Comparison of ENCODE assay signal across 10 cellular contexts in the genomic region with DNA sequence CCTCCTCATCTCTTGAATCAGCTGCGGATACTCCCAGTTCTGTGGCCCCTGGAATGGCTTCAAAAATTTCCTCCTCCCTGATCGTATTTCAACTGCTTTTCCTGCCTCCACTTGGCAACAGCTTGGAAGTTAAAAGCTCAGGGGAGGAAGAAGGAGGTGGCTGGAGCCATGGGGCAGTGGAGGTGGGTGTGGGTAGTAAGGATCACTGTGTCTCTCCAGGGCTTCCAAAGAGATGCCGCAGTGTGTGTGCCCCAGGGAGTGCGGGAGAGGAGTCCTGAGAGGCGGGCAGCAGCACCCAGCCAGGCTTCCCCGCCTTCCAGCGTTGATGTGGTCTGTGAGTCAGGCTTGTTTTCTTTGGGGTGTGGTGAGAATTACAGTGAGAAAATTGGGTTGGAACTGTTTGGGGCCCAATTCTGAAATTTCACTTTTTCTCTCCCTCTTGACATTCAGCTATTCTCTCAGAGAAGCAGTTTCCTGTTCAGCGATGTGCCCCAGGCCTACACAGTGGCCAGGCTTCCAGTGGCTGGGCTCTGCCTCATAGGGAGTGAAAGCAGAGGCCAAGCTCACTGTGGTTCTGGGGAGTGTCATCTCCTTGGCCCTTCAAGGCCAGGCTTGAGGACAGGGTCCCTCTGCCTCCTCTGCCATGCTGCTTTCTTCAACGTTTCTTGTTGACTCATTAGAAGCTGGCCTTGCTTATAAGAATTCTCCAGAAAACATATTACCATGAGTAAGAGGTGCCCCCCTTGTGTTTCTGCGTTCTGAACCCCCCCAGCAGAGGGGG.
A peak's percentile ranks its signal among the peaks of the same experiment; 100 is the strongest.
DNase-seq lines count a peak whose midpoint lies in the region; ATAC-seq and TF ChIP-seq lines count a peak whose summit lies in the region.
"Had no signal": no experiment of that assay in that cellular context is flagged by ENCODE, and none has a peak within 500 bp of the region (broad histone marks: within the 10 kb centered on the region; RNA-seq: fewer than 3 reads in every experiment).

No MANE protein-coding gene starts in this region.

- no peak for TF ChIP-seq CTCF in esophagus muscularis mucosa (IDR thresholded peaks at IDR 0.05)
- TF ChIP-seq CTCF in nephron progenitor cell (IDR thresholded peaks at IDR 0.05) = no peak
- no peak for TF ChIP-seq CTCF in CD8-positive, alpha-beta T cell (IDR thresholded peaks at IDR 0.05)

- H3K4me1 Mint-ChIP-seq in nephron progenitor cell = peaks cover 18% of the 10 kb centered on the region
- H3K4me1 Mint-ChIP-seq in CD8-positive, alpha-beta T cell (ENCODE audit: low read depth) = peaks cover 11% of the 10 kb centered on the region
- peaks cover 2% of the 10 kb centered on the region for H3K4me1 Mint-ChIP-seq in activated CD4-positive, alpha-beta T cell treated with anti-CD3 and anti-CD28 coated beads for 36 hours

- 72% methylated on average over 10 of the region's 10 CpGs for WGBS in esophagus muscularis mucosa

- H3K27ac Mint-ChIP-seq in nephron progenitor cell = peak overlapping the region; percentile 87
- no peak overlapping the region for H3K27ac Mint-ChIP-seq in CD8-positive, alpha-beta T cell
- H3K27ac Mint-ChIP-seq in activated CD4-positive, alpha-beta T cell treated with anti-CD3 and anti-CD28 coated beads for 36 hours = no peak overlapping the region

- no peak for TF ChIP-seq EP300 in esophagus muscularis mucosa (IDR thresholded peaks at IDR 0.05)

- peak; percentile 90 for DNase-seq in AG20443 (ENCODE audit: low spot score)
- DNase-seq in NCI-H226 = peak; percentile 99
- no peak for DNase-seq in esophagus muscularis mucosa (ENCODE audit: extremely low spot score)
- no peak for DNase-seq in nephron progenitor cell
- DNase-seq in CD8-positive, alpha-beta T cell = no peak
- no peak for DNase-seq in SKM-1 treated with dmso at 0.1 percent for 144 hours (lab: John Stamatoyannopoulos, UW; ENCODE audit: unreplicated experiment)
- no peak for DNase-seq in activated CD4-positive, alpha-beta T cell treated with anti-CD3 and anti-CD28 coated beads for 36 hours
- DNase-seq: activated naive CD4-positive, alpha-beta T cell had no signal

- H3K4me3 ChIP-seq in esophagus muscularis mucosa = no peak overlapping the region
- no peak overlapping the region for H3K4me3 ChIP-seq in CD8-positive, alpha-beta T cell (ENCODE audit: low read depth, low read length)
- H3K4me3 ChIP-seq: K562 had no signal

- H3K4me3 Mint-ChIP-seq in nephron progenitor cell = no peak overlapping the region
- H3K4me3 Mint-ChIP-seq in CD8-positive, alpha-beta T cell = no peak overlapping the region
- H3K4me3 Mint-ChIP-seq in activated CD4-positive, alpha-beta T cell treated with anti-CD3 and anti-CD28 coated beads for 36 hours = no peak overlapping the region

- H3K36me3 ChIP-seq in esophagus muscularis mucosa = peaks cover 5 to 31% (median 20%) of the 10 kb centered on the region in 4 donors
- no peaks in the 10 kb centered on the region for H3K36me3 ChIP-seq in CD8-positive, alpha-beta T cell (ENCODE audit: insufficient read depth, low read length)

- H3K9me3 Mint-ChIP-seq in nephron progenitor cell = peaks cover 13% of the 10 kb centered on the region
- peaks cover 6% of the 10 kb centered on the region for H3K9me3 Mint-ChIP-seq in CD8-positive, alpha-beta T cell
- H3K9me3 Mint-ChIP-seq in activated CD4-positive, alpha-beta T cell treated with anti-CD3 and anti-CD28 coated beads for 36 hours (ENCODE audit: low read depth) = peaks cover 9% of the 10 kb centered on the region

- H3K36me3 Mint-ChIP-seq in nephron progenitor cell (ENCODE audit: low read depth) = peaks cover 37% of the 10 kb centered on the region
- H3K36me3 Mint-ChIP-seq in CD8-positive, alpha-beta T cell = peaks cover 46% of the 10 kb centered on the region
- H3K36me3 Mint-ChIP-seq in activated CD4-positive, alpha-beta T cell treated with anti-CD3 and anti-CD28 coated beads for 36 hours (ENCODE audit: low read depth) = peaks cover 34% of the 10 kb centered on the region

- peaks cover 0 to 11% (median 3%) of the 10 kb centered on the region in 4 donors for H3K9me3 ChIP-seq in esophagus muscularis mucosa
- H3K9me3 ChIP-seq in CD8-positive, alpha-beta T cell (ENCODE audit: low read length) = no peaks in the 10 kb centered on the region

- POLR2A ChIA-PET in CD8-positive, alpha-beta T cell (lab: Charles Lee) = no interaction called here
- POLR2A ChIA-PET in activated CD4-positive, alpha-beta T cell treated with anti-CD3 and anti-CD28 coated beads for 36 hours (lab: Charles Lee) = interaction anchor here (0.6 kb wide), 1 partner anchor 106 kb away, joined by 3 read pairs; no protein-coding TSS in a partner anchor

- no peaks in the 10 kb centered on the region for H3K27me3 Mint-ChIP-seq in nephron progenitor cell (ENCODE audit: low read depth, poor library complexity)
- H3K27me3 Mint-ChIP-seq in CD8-positive, alpha-beta T cell (ENCODE audit: low read depth) = no peaks in the 10 kb centered on the region
- H3K27me3 Mint-ChIP-seq in activated CD4-positive, alpha-beta T cell treated with anti-CD3 and anti-CD28 coated beads for 36 hours = no peaks in the 10 kb centered on the region

- H3K27ac ChIP-seq in esophagus muscularis mucosa (replicated peaks in 1 of 4) = peak overlapping the region; percentile 42 to 57 (median 48)
- no peak overlapping the region for H3K27ac ChIP-seq in CD8-positive, alpha-beta T cell (ENCODE audit: low read depth, low read length)

- intact Hi-C loops in esophagus muscularis mucosa (cut with DNase I) = no loop called here
- intact Hi-C loops in CD8-positive, alpha-beta T cell (cut with DNase I, micrococcal nuclease) = no loop called here
- intact Hi-C loops in activated CD4-positive, alpha-beta T cell treated with anti-CD3 and anti-CD28 coated beads for 36 hours (cut with DNase I, micrococcal nuclease) = no loop called here

- peaks cover 0 to 5% (median 0%) of the 10 kb centered on the region in 4 donors for H3K4me1 ChIP-seq in esophagus muscularis mucosa
- H3K4me1 ChIP-seq in CD8-positive, alpha-beta T cell (ENCODE audit: insufficient read depth, low read length) = no peaks in the 10 kb centered on the region

- no peak for TF ChIP-seq POLR2A in esophagus muscularis mucosa (IDR thresholded peaks at IDR 0.05; ENCODE audit: low read depth)

- no peak for ATAC-seq in CD8-positive, alpha-beta T cell
- ATAC-seq in GM21528 (IDR thresholded peaks at IDR 0.05; ENCODE audit: low FRiP score, unreplicated experiment) = no peak
- ATAC-seq in activated CD4-positive, alpha-beta T cell treated with anti-CD3 and anti-CD28 coated beads for 36 hours = no peak
- ATAC-seq: K562 had no signal

- CTCF ChIA-PET in CD8-positive, alpha-beta T cell (lab: Charles Lee) = interaction anchor here (1.3 to 1.4 kb wide), 2 partner anchors 30 to 45 kb away, joined by 4 read pairs; no protein-coding TSS in a partner anchor
- CTCF ChIA-PET in activated CD4-positive, alpha-beta T cell treated with anti-CD3 and anti-CD28 coated beads for 36 hours (lab: Charles Lee) = interaction anchor here (0.6 to 1.3 kb wide), 3 partner anchors 30 to 520 kb away, joined by 3 to 5 read pairs (median 3); no protein-coding TSS in a partner anchor

- no peaks in the 10 kb centered on the region for H3K27me3 ChIP-seq in esophagus muscularis mucosa
- H3K27me3 ChIP-seq in CD8-positive, alpha-beta T cell (ENCODE audit: insufficient read depth, low read length) = no peaks in the 10 kb centered on the region

Comparison
In these comparisons a context has a peak if more than half of its experiments do, and no peak if none do; other contexts are left out.
1. DNase-seq: peak in AG20443 (single experiment) and NCI-H226 (single experiment); none in esophagus muscularis mucosa (single experiment), nephron progenitor cell (single experiment), CD8-positive, alpha-beta T cell (0 of 7), SKM-1 treated with dmso at 0.1 percent for 144 hours (single experiment) and activated CD4-positive, alpha-beta T cell treated with anti-CD3 and anti-CD28 coated beads for 36 hours (single experiment).